ENCODE assay signal across 1 cellular context in genomic region chr2:97355887-97356286, GRCh38.
TF ChIP-seq lines count a peak whose summit lies in the region.

No MANE protein-coding gene starts in this region.

TF ChIP-seq in WTC11, 78 proteins besides CTCF, POLR2A, EP300 and RAD21 (continued from another document):
- TF ChIP-seq ERG (CRISPR knock-in tag; IDR thresholded peaks at IDR 0.05) (no peak), ARID4B (CRISPR knock-in tag; IDR thresholded peaks at IDR 0.05; ENCODE audit: borderline replicate concordance) (no peak), FOXK1 (CRISPR knock-in tag; IDR thresholded peaks at IDR 0.05) (no peak)
